10 cellular contexts compared by ENCODE assay signal in genomic region chr7:77687747-77688144, GRCh38. TPM values are rescaled to one million over a fixed set of nuclear protein-coding genes. Genes with fewer than 3 reads are reported as not detected.
DNase-seq lines count a peak whose midpoint lies in the region; ATAC-seq and TF ChIP-seq lines count a peak whose summit lies in the region.
"Had no signal": no experiment of that assay in that cellular context is flagged by ENCODE, and none has a peak within 500 bp of the region (broad histone marks: within the 10 kb centered on the region; RNA-seq: fewer than 3 reads in every experiment).

No MANE protein-coding gene starts in this region.

- H3K36me3 ChIP-seq in Loucy (ENCODE audit: insufficient read depth, low read length): no peaks in the 10 kb centered on the region
- no peaks in the 10 kb centered on the region for H3K36me3 ChIP-seq in colonic mucosa
- H3K36me3 ChIP-seq in stomach: peaks cover 0 to 24% (median 13%) of the 10 kb centered on the region in 4 donors
- H3K36me3 ChIP-seq: gastrocnemius medialis had no signal

- DNase-seq in activated naive CD4-positive, alpha-beta T cell treated with anti-CD3 and anti-CD28 coated beads, Interleukin-2, amount 10 ng/mL, durations not matched to agents 7 days and 5 days: no peak
- no peak for DNase-seq in activated naive CD4-positive, alpha-beta T cell (lab: John Stamatoyannopoulos, UW)
- DNase-seq in colonic mucosa (peak; percentile 16), stomach (no peak), mesenteric fat pad (ENCODE audit: low spot score) (no peak), NCI-H510A treated with DMSO at 0.1 percent for 48 hours (lab: John Stamatoyannopoulos, UW) (no peak)
- DNase-seq: gastrocnemius medialis had no signal

- H3K4me3 Mint-ChIP-seq in activated naive CD4-positive, alpha-beta T cell treated with anti-CD3 and anti-CD28 coated beads, Interleukin-2, amount 10 ng/mL, durations not matched to agents 7 days and 5 days: peak overlapping the region; percentile 7
- H3K4me3 Mint-ChIP-seq: B cell had no signal

- H3K9me2 ChIP-seq in Loucy (replicated peaks; ENCODE audit: low read depth, low read length): no peaks in the 10 kb centered on the region

- H3K27me3 ChIP-seq in Loucy (ENCODE audit: insufficient read depth, low read length, poor library complexity, severe bottlenecking) (no peaks in the 10 kb centered on the region), colonic mucosa (no peaks in the 10 kb centered on the region), stomach (no peaks in the 10 kb centered on the region)
- H3K27me3 ChIP-seq: gastrocnemius medialis had no signal

- TF ChIP-seq EP300 in stomach (IDR thresholded peaks at IDR 0.05): no peak

- H4K20me1 ChIP-seq in Loucy (ENCODE audit: insufficient read depth, low read length, poor library complexity, severe bottlenecking): peaks cover 4% of the 10 kb centered on the region

- CTCF ChIA-PET in activated naive CD4-positive, alpha-beta T cell treated with anti-CD3 and anti-CD28 coated beads, Interleukin-2, amount 10 ng/mL, durations not matched to agents 7 days and 5 days (lab: Charles Lee): interaction anchor here (1.6 kb wide), 1 partner anchor 9 kb away, joined by 3 read pairs; no protein-coding TSS in a partner anchor

- H3K4me3 ChIP-seq in Loucy (ENCODE audit: low read length, poor library complexity, severe bottlenecking) (no peak overlapping the region), colonic mucosa (no peak overlapping the region), stomach (no peak overlapping the region)
- H3K4me3 ChIP-seq: gastrocnemius medialis had no signal

- H3K4me1 ChIP-seq in Loucy (ENCODE audit: insufficient read depth, low read length, poor library complexity, severe bottlenecking) (peaks cover 28% of the 10 kb centered on the region), colonic mucosa (peaks cover 15% of the 10 kb centered on the region), stomach (peaks cover 59 to 92% (median 64%) of the 10 kb centered on the region in 4 donors)

- intact Hi-C loops in colonic mucosa (cut with DNase I): no loop called here
- intact Hi-C loops in stomach (cut with DNase I; ENCODE audit: low total_unique reads): no loop called here

- no peaks in the 10 kb centered on the region; the same call in 1 of the 2 replicates for H3K79me2 ChIP-seq in Loucy (ENCODE audit: insufficient read depth, low read length)

- H2AFZ ChIP-seq in Loucy (ENCODE audit: low read length): no peak overlapping the region

- TF ChIP-seq POLR2A in stomach (IDR thresholded peaks at IDR 0.05): no peak

- H3K36me3 Mint-ChIP-seq in activated naive CD4-positive, alpha-beta T cell treated with anti-CD3 and anti-CD28 coated beads, Interleukin-2, amount 10 ng/mL, durations not matched to agents 7 days and 5 days: peaks cover 27% of the 10 kb centered on the region

- H3K9me3 ChIP-seq in Loucy (ENCODE audit: insufficient read depth, low read depth, low read length) (no peaks in the 10 kb centered on the region), colonic mucosa (no peaks in the 10 kb centered on the region), stomach (no peaks in the 10 kb centered on the region)
- H3K9me3 ChIP-seq: gastrocnemius medialis had no signal

- 54 to 86% (median 68%) methylated on average over 1 of the region's 1 CpG for WGBS in stomach, 5 donors

- no peaks in the 10 kb centered on the region for H3K9me3 Mint-ChIP-seq in activated naive CD4-positive, alpha-beta T cell treated with anti-CD3 and anti-CD28 coated beads, Interleukin-2, amount 10 ng/mL, durations not matched to agents 7 days and 5 days

- peaks cover 35% of the 10 kb centered on the region for H3K4me1 Mint-ChIP-seq in activated naive CD4-positive, alpha-beta T cell treated with anti-CD3 and anti-CD28 coated beads, Interleukin-2, amount 10 ng/mL, durations not matched to agents 7 days and 5 days

- H3K4me2 ChIP-seq in Loucy (ENCODE audit: low read depth, low read length, poor library complexity, severe bottlenecking): peak overlapping the region; percentile 52

- peak overlapping the region; percentile 70 for H3K27ac Mint-ChIP-seq in activated naive CD4-positive, alpha-beta T cell treated with anti-CD3 and anti-CD28 coated beads, Interleukin-2, amount 10 ng/mL, durations not matched to agents 7 days and 5 days
- H3K27ac Mint-ChIP-seq: B cell had no signal

- H3K27ac ChIP-seq in colonic mucosa (peak overlapping the region; percentile 68), stomach (peak overlapping the region; percentile 53 to 82 (median 71))
- H3K27ac ChIP-seq: gastrocnemius medialis had no signal

- H3K27me3 Mint-ChIP-seq in activated naive CD4-positive, alpha-beta T cell treated with anti-CD3 and anti-CD28 coated beads, Interleukin-2, amount 10 ng/mL, durations not matched to agents 7 days and 5 days: no peaks in the 10 kb centered on the region
- H3K27me3 Mint-ChIP-seq: B cell had no signal

- H3F3A ChIP-seq in Loucy (ENCODE audit: low read depth): no peaks in the 10 kb centered on the region

- no peak for ATAC-seq in HG03025 (IDR thresholded peaks at IDR 0.05; ENCODE audit: low FRiP score, unreplicated experiment)
- ATAC-seq: gastrocnemius medialis had no signal

- TF ChIP-seq CTCF in Loucy (conservative IDR thresholded peaks at IDR 0.05; ENCODE audit: low read length) (no peak), colonic mucosa (IDR thresholded peaks at IDR 0.05) (no peak), stomach (IDR thresholded peaks at IDR 0.05) (no peak)

- no peak overlapping the region for H3K9ac ChIP-seq in Loucy (ENCODE audit: low read depth, low read length, poor library complexity, severe bottlenecking)
- H3K9ac ChIP-seq in colonic mucosa (ENCODE audit: low read depth in 2 of 2, low read length in 2 of 2): peak overlapping the region in 1 of 2 donors; percentile 1

RNA-seq across cellular contexts. Expression of gene RSBN1L, which starts 8.5 kb away (rescaled TPM):
- total RNA-seq in colonic mucosa: 10 to 100 TPM; 20.1 to 25.5 TPM
- 10 to 100 TPM; 11.0 to 68.3 (median 11.6) TPM for total RNA-seq in stomach
- 10 to 100 TPM in 1 of 3 donors, 1 to 10 TPM in 2; 4.2 to 15.4 (median 6.3) TPM for polyA plus RNA-seq in stomach
- total RNA-seq in mesenteric fat pad: 8.9 TPM
